ENCODE assay signal across 18 cellular contexts in the genomic region with DNA sequence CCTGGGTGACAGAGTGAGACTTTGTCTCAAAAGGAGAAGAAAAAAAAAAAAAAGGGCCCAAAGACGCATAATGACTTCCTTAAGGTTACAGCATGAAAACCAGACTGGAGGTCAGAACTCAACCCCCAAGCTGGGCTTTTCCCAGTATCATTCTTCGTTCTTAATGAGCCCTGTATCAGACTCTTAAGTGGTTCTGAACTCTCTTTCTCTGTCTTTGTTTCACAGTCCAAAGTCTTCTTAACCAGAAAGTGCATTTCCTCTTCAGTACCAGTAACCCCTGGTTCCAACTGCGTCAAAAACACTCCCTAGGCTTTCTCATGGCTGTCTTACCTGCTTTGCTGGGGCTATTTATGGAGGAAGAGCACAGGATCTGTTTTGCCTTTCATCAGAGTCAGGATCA.
"Had no signal": no experiment of that assay in that cellular context is flagged by ENCODE, and none has a peak within 500 bp of the region (broad histone marks: within the 10 kb centered on the region; RNA-seq: fewer than 3 reads in every experiment).

No MANE protein-coding gene starts in this region.

- H3K36me3 ChIP-seq: cardiac muscle cell, lower lobe of right lung, tibial nerve had no signal

- H3K27ac ChIP-seq: cardiac muscle cell, epithelial cell of prostate, lower lobe of right lung, tibial nerve, VCaP had no signal

- H3K4me1 ChIP-seq: lower lobe of right lung, tibial nerve had no signal

- H3K36me3 Mint-ChIP-seq: activated naive CD8-positive, alpha-beta T cell treated with anti-CD3 and anti-CD28 coated beads for 36 hours; natural killer cell treated with Interleukin-12 subunit alpha and Interleukin-12 subunit beta and Interleukin-15 and Interleukin-18, amount 100 ng/mL, for 72 hours had no signal

- H3K4me1 Mint-ChIP-seq: activated naive CD8-positive, alpha-beta T cell treated with anti-CD3 and anti-CD28 coated beads for 36 hours; T-helper 17 cell had no signal

- FAIRE-seq: islet of Langerhans had no signal

- H3K27ac Mint-ChIP-seq: activated naive CD8-positive, alpha-beta T cell treated with anti-CD3 and anti-CD28 coated beads for 36 hours; natural killer cell treated with Interleukin-12 subunit alpha and Interleukin-12 subunit beta and Interleukin-15 and Interleukin-18, amount 100 ng/mL, for 72 hours; T-helper 17 cell had no signal

- H3K9me3 Mint-ChIP-seq: activated naive CD8-positive, alpha-beta T cell treated with anti-CD3 and anti-CD28 coated beads for 36 hours; natural killer cell treated with Interleukin-12 subunit alpha and Interleukin-12 subunit beta and Interleukin-15 and Interleukin-18, amount 100 ng/mL, for 72 hours had no signal

- ATAC-seq: lower lobe of right lung; stimulated activated naive CD8-positive, alpha-beta T cell treated with anti-CD3 and anti-CD28 coated beads, Interleukin-15, Interleukin-2, amounts not matched to agents 100 U/mL and 50 U/mL, for 24 hours; T-helper 17 cell had no signal

- H3K27me3 ChIP-seq: cardiac muscle cell, tibial nerve had no signal

- H3K4me3 Mint-ChIP-seq: activated naive CD8-positive, alpha-beta T cell treated with anti-CD3 and anti-CD28 coated beads for 36 hours; natural killer cell treated with Interleukin-12 subunit alpha and Interleukin-12 subunit beta and Interleukin-15 and Interleukin-18, amount 100 ng/mL, for 72 hours; T-helper 17 cell had no signal

- DNase-seq: activated CD4-positive, alpha-beta T cell treated with anti-CD3 and anti-CD28 coated beads for 1 hour; activated naive CD4-positive, alpha-beta T cell; activated naive CD8-positive, alpha-beta T cell treated with anti-CD3 and anti-CD28 coated beads for 36 hours; amniotic stem cell; foreskin fibroblast; hippocampal formation; left cardiac atrium; lower lobe of right lung; nucleus accumbens; posterior cingulate gyrus; stimulated activated naive CD8-positive, alpha-beta T cell treated with anti-CD3 and anti-CD28 coated beads, Interleukin-15, Interleukin-2, amounts not matched to agents 100 U/mL and 50 U/mL, for 24 hours; T-helper 17 cell had no signal

- H3K9me3 ChIP-seq: lower lobe of right lung, tibial nerve had no signal

- H3K4me3 ChIP-seq: cardiac muscle cell, lower lobe of right lung, tibial nerve had no signal
